ENCODE assay signal across 8 cellular contexts in genomic region chr21:33642027-33642895, GRCh38. TPM values are rescaled to one million over a fixed set of nuclear protein-coding genes. Genes with fewer than 3 reads are reported as not detected.
DNase-seq lines count a peak whose midpoint lies in the region; ATAC-seq and TF ChIP-seq lines count a peak whose summit lies in the region.

Gene ITSN1, plus strand, starts transcription at chr21:33642501. Its CDS starts 76,328 bp downstream, at chr21:33718829.

- no peaks in the 10 kb centered on the region for H3K9me3 ChIP-seq in PC-9 (ENCODE audit: insufficient read depth, low read depth)
- no peaks in the 10 kb centered on the region for H3K9me3 ChIP-seq in esophagus (ENCODE audit: control insufficient read depth in 2 of 2, insufficient read depth in 1 of 2, low read depth in 1 of 2, low read length in 1 of 2)
- H3K9me3 ChIP-seq in mucosa of stomach (ENCODE audit: control insufficient read depth, low read length), result no peaks in the 10 kb centered on the region

- H3K9me2 ChIP-seq in PC-9 (ENCODE audit: insufficient read depth), result no peaks in the 10 kb centered on the region

- no TSS peak for BruUV-seq in PC-9 (replicated peaks; lab: Mats Ljungman, UMichigan)

- H3K9ac ChIP-seq in mucosa of stomach (ENCODE audit: low read length), result peak within 1 kb of the TSS; percentile 85

- POLR2A ChIA-PET in PC-9 (lab: Charles Lee; ENCODE audit: unreplicated experiment), result interaction anchor here (0.6 kb wide), 1 partner anchor 316 kb away, joined by 11 read pairs; no protein-coding TSS in a partner anchor

- peaks cover 68% of the 10 kb centered on the region for H3K79me2 ChIP-seq in PC-9 (ENCODE audit: low read depth)

- intact Hi-C loops in PC-9 (cut with micrococcal nuclease; ENCODE audit: unreplicated experiment), result loop anchor here (1.0 to 10.0 kb wide), 4 partner anchors 41 to 253 kb away; no protein-coding TSS in a partner anchor

- peak; percentile 84 for ATAC-seq in GM21723 (IDR thresholded peaks at IDR 0.05; ENCODE audit: unreplicated experiment)

- CTCF ChIA-PET in PC-9 (lab: Charles Lee), result no interaction called here

- peak within 1 kb of the TSS; percentile 76 for H3K27ac ChIP-seq in PC-9
- H3K27ac ChIP-seq in esophagus (ENCODE audit: low read depth in 2 of 2, low read length in 1 of 2), result peak within 1 kb of the TSS; percentile 91 to 95

- H3K4me3 ChIP-seq in PC-9 (peak within 1 kb of the TSS; percentile 76), esophagus (ENCODE audit: low read depth in 1 of 2, low read length in 2 of 2) (peak within 1 kb of the TSS; percentile 69 to 88), mucosa of stomach (ENCODE audit: low read length) (peak within 1 kb of the TSS; percentile 97)

- peak within 1 kb of the TSS; percentile 91 for H3K4me2 ChIP-seq in PC-9

- peak; percentile 93 for DNase-seq in DMS114 treated with DMSO at 0.1 percent for 48 hours (lab: John Stamatoyannopoulos, UW; ENCODE audit: unreplicated experiment)
- DNase-seq in KBM-7, result peak; percentile 99
- peak; percentile 93 to 98 for DNase-seq in PC-9
- peak; percentile 100 for DNase-seq in activated T-cell treated with anti-CD3 and anti-CD28 coated beads, Interleukin-2, amount 50 U/mL, for 48 hours
- peak; percentile 100 for DNase-seq in stimulated activated CD8-positive, alpha-beta memory T cell treated with anti-CD3 and anti-CD28 coated beads, Interleukin-4, amount 100 ng/mL, for 48 hours

- in situ Hi-C loops in KBM-7 (cut with MboI; ENCODE audit: low pct_unique_long_range_greater_than_20kb, low sequenced_read_pairs), result no loop called here

- peaks cover 21% of the 10 kb centered on the region for H3K4me1 ChIP-seq in PC-9 (replicated peaks; ENCODE audit: insufficient read depth)
- H3K4me1 ChIP-seq in esophagus (ENCODE audit: control insufficient read depth in 2 of 2, insufficient read depth in 2 of 2, low read length in 1 of 2), result peaks cover 0 to 2% of the 10 kb centered on the region in 2 donors
- peaks cover 21% of the 10 kb centered on the region for H3K4me1 ChIP-seq in mucosa of stomach (ENCODE audit: control insufficient read depth, insufficient read depth, low read length)

- H3K27me3 ChIP-seq in PC-9 (ENCODE audit: insufficient read depth, low read depth), result no peaks in the 10 kb centered on the region
- H3K27me3 ChIP-seq in esophagus (ENCODE audit: control insufficient read depth in 1 of 2, insufficient read depth in 2 of 2, low read length in 2 of 2), result no peaks in the 10 kb centered on the region
- no peaks in the 10 kb centered on the region for H3K27me3 ChIP-seq in mucosa of stomach (ENCODE audit: control insufficient read depth, insufficient read depth, low read length)

- 1% methylated on average over 50 to 71 of the region's 71 CpGs for WGBS in esophagus, 2 donors

- TF ChIP-seq CTCF in PC-9 (conservative IDR thresholded peaks at IDR 0.05), result no peak

- H3F3A ChIP-seq in PC-9 (ENCODE audit: insufficient read depth, low read depth), result no peaks in the 10 kb centered on the region; the same call in 1 of the 2 replicates

- no peaks in the 10 kb centered on the region for H4K20me1 ChIP-seq in PC-9 (ENCODE audit: insufficient read depth)

- peak within 1 kb of the TSS; percentile 98 for H2AFZ ChIP-seq in PC-9

- H3K36me3 ChIP-seq in PC-9 (ENCODE audit: low read depth) (no peaks in the 10 kb centered on the region), esophagus (ENCODE audit: control insufficient read depth in 2 of 2, insufficient read depth in 2 of 2, low read length in 1 of 2) (no peaks in the 10 kb centered on the region), mucosa of stomach (ENCODE audit: control insufficient read depth, insufficient read depth, low read length) (no peaks in the 10 kb centered on the region)

RNA-seq across cellular contexts. Expression of gene ITSN1, which starts in this region (rescaled TPM):
- total RNA-seq in PC-9 (2021), result 39.1 and 46.3 TPM in 2 replicates
- 1 to 10 TPM; 6.6 to 8.9 TPM for polyA plus RNA-seq in esophagus

Comparison
In these comparisons a context has a peak if more than half of its experiments do, and no peak if none do; other contexts are left out.
1. Peak in every context shown above with its lines: DNase-seq, ATAC-seq, H3K4me3 ChIP-seq and H3K27ac ChIP-seq.